20 cellular contexts compared by ENCODE assay signal in genomic region chr13:68099616-68100015, GRCh38.
DNase-seq lines count a peak whose midpoint lies in the region; ATAC-seq and FAIRE-seq lines count a peak whose summit lies in the region.
"Had no signal": no experiment of that assay in that cellular context is flagged by ENCODE, and none has a peak within 500 bp of the region (broad histone marks: within the 10 kb centered on the region; RNA-seq: fewer than 3 reads in every experiment).

No MANE protein-coding gene starts in this region.

- no peak for ATAC-seq in GM19452 (IDR thresholded peaks at IDR 0.05; ENCODE audit: unreplicated experiment)
- ATAC-seq in HG02610 (IDR thresholded peaks at IDR 0.05; ENCODE audit: unreplicated experiment), result no peak
- ATAC-seq: activated T-cell treated with anti-CD3 and anti-CD28 coated beads, Interleukin-2, amount 50 U/mL, for 4 hours; gastrocnemius medialis had no signal

- H3K27ac ChIP-seq in epithelial cell of prostate, result peak overlapping the region; percentile 52
- H3K27ac ChIP-seq: gastrocnemius medialis, thyroid gland had no signal

- no peak for FAIRE-seq in RCC 7860 (lab: Jason Lieb, UNC)
- FAIRE-seq: keratinocyte had no signal

- DNase-seq in HS-27A (ENCODE audit: low read depth), result peak; percentile 17
- DNase-seq in RCC 7860 (ENCODE audit: low spot score), result peak; percentile 25
- DNase-seq in epithelial cell of prostate (ENCODE audit: low read depth, low spot score), result no peak
- DNase-seq in myocyte (ENCODE audit: low read depth), result peak; percentile 22
- no peak for DNase-seq in NCI-H1417 (lab: John Stamatoyannopoulos, UW)
- no peak for DNase-seq in SW480 (ENCODE audit: low spot score)
- DNase-seq: activated CD4-positive, alpha-beta T cell treated with anti-CD3 and anti-CD28 coated beads, Interleukin-2, amount 50 U/mL, for 1 hour; activated T-cell treated with anti-CD3 and anti-CD28 coated beads, Interleukin-2, amount 50 U/mL, for 4 hours; amniotic stem cell; dermis blood vessel endothelial cell; DMS79; gastrocnemius medialis; NCI-H1694; NCI-H524; RPMI8226; stimulated activated CD8-positive, alpha-beta memory T cell treated with anti-CD3 and anti-CD28 coated beads, Interleukin-4, amount 100 ng/mL, for 48 hours; thyroid gland had no signal

Comparison
In these comparisons a context has a peak if more than half of its experiments do, and no peak if none do; other contexts are left out.
1. DNase-seq: peak in HS-27A (single experiment), RCC 7860 (single experiment) and myocyte (single experiment); none in epithelial cell of prostate (single experiment), NCI-H1417 (0 of 3) and SW480 (single experiment).